10 cellular contexts compared by ENCODE assay signal in genomic region chr4:108360857-108361820, GRCh38.
DNase-seq lines count a peak whose midpoint lies in the region; ATAC-seq and TF ChIP-seq lines count a peak whose summit lies in the region.
"Had no signal": no experiment of that assay in that cellular context is flagged by ENCODE, and none has a peak within 500 bp of the region (broad histone marks: within the 10 kb centered on the region; RNA-seq: fewer than 3 reads in every experiment).

No MANE protein-coding gene starts in this region.

- no peak overlapping the region for H3K27ac Mint-ChIP-seq in stimulated activated effector memory CD8-positive, alpha-beta T cell treated with anti-CD3 and anti-CD28 coated beads, Interleukin-12 subunit alpha, Interleukin-12 subunit beta, amount 100 ng/mL, for 72 hours
- H3K27ac Mint-ChIP-seq in glutamatergic neuron (ENCODE audit: unreplicated experiment), result no peak overlapping the region
- no peak overlapping the region for H3K27ac Mint-ChIP-seq in activated CD4-positive, alpha-beta memory T cell treated with anti-CD3 and anti-CD28 coated beads, Interleukin-2, amount 10 ng/mL, durations not matched to agents 7 days and 5 days
- H3K27ac Mint-ChIP-seq: immature natural killer cell had no signal

- H3K9me3 ChIP-seq in HUES64 (ENCODE audit: insufficient read depth, low read depth, low read length) (no peaks in the 10 kb centered on the region), mesodermal cell (ENCODE audit: control insufficient read depth, low read length) (no peaks in the 10 kb centered on the region)

- H3K4me1 ChIP-seq in HUES64 (ENCODE audit: insufficient read depth, low read length) (peaks cover 20% of the 10 kb centered on the region), mesodermal cell (ENCODE audit: control insufficient read depth, insufficient read depth, low read length, poor library complexity, severe bottlenecking) (peaks cover 34% of the 10 kb centered on the region)

- H3K4me3 Mint-ChIP-seq in stimulated activated effector memory CD8-positive, alpha-beta T cell treated with anti-CD3 and anti-CD28 coated beads, Interleukin-12 subunit alpha, Interleukin-12 subunit beta, amount 100 ng/mL, for 72 hours, result no peak overlapping the region
- no peak overlapping the region for H3K4me3 Mint-ChIP-seq in glutamatergic neuron (ENCODE audit: unreplicated experiment)
- H3K4me3 Mint-ChIP-seq in activated CD4-positive, alpha-beta memory T cell treated with anti-CD3 and anti-CD28 coated beads, Interleukin-2, amount 10 ng/mL, durations not matched to agents 7 days and 5 days, result no peak overlapping the region

- H3K9me3 Mint-ChIP-seq in stimulated activated effector memory CD8-positive, alpha-beta T cell treated with anti-CD3 and anti-CD28 coated beads, Interleukin-12 subunit alpha, Interleukin-12 subunit beta, amount 100 ng/mL, for 72 hours, result no peaks in the 10 kb centered on the region
- no peaks in the 10 kb centered on the region for H3K9me3 Mint-ChIP-seq in glutamatergic neuron (ENCODE audit: unreplicated experiment)
- no peaks in the 10 kb centered on the region for H3K9me3 Mint-ChIP-seq in activated CD4-positive, alpha-beta memory T cell treated with anti-CD3 and anti-CD28 coated beads, Interleukin-2, amount 10 ng/mL, durations not matched to agents 7 days and 5 days
- H3K9me3 Mint-ChIP-seq: immature natural killer cell had no signal

- H3K27me3 Mint-ChIP-seq in glutamatergic neuron (ENCODE audit: unreplicated experiment), result peaks cover 4% of the 10 kb centered on the region
- peaks cover 4% of the 10 kb centered on the region for H3K27me3 Mint-ChIP-seq in activated CD4-positive, alpha-beta memory T cell treated with anti-CD3 and anti-CD28 coated beads, Interleukin-2, amount 10 ng/mL, durations not matched to agents 7 days and 5 days

- WGBS in HUES64, result 77% methylated on average over 12 of the region's 13 CpGs
- WGBS in mesodermal cell (ENCODE audit: insufficient coverage in 2 of 2), 2 experiments, result 59 to 65% methylated on average over 9 to 11 of the region's 13 CpGs

- no peak overlapping the region for H3K4me3 ChIP-seq in HUES64 (ENCODE audit: low read length)
- no peak overlapping the region for H3K4me3 ChIP-seq in brain microvascular endothelial cell (ENCODE audit: low read depth, low read length)
- no peak overlapping the region for H3K4me3 ChIP-seq in mesodermal cell (ENCODE audit: extremely low read depth, insufficient read depth, low read length, poor library complexity, severe bottlenecking)

- H3K4me1 Mint-ChIP-seq in stimulated activated effector memory CD8-positive, alpha-beta T cell treated with anti-CD3 and anti-CD28 coated beads, Interleukin-12 subunit alpha, Interleukin-12 subunit beta, amount 100 ng/mL, for 72 hours, result peaks cover 8% of the 10 kb centered on the region
- peaks cover 5% of the 10 kb centered on the region for H3K4me1 Mint-ChIP-seq in glutamatergic neuron (ENCODE audit: low read depth, unreplicated experiment)
- peaks cover 35% of the 10 kb centered on the region for H3K4me1 Mint-ChIP-seq in activated CD4-positive, alpha-beta memory T cell treated with anti-CD3 and anti-CD28 coated beads, Interleukin-2, amount 10 ng/mL, durations not matched to agents 7 days and 5 days

- CTCF ChIA-PET in activated CD4-positive, alpha-beta memory T cell treated with anti-CD3 and anti-CD28 coated beads, Interleukin-2, amount 10 ng/mL, durations not matched to agents 7 days and 5 days (lab: Charles Lee), result no interaction called here

- H3K27me3 ChIP-seq in HUES64 (ENCODE audit: insufficient read depth, low read length) (no peaks in the 10 kb centered on the region), brain microvascular endothelial cell (replicated peaks) (no peaks in the 10 kb centered on the region)

- ATAC-seq in stimulated activated effector memory CD8-positive, alpha-beta T cell treated with anti-CD3 and anti-CD28 coated beads, Interleukin-12 subunit alpha, Interleukin-12 subunit beta, amount 100 ng/mL, for 72 hours, result no peak

- no peak overlapping the region; the same call in 1 of the 2 replicates for H3K9ac ChIP-seq in HUES64 (ENCODE audit: low read depth, low read length)

- H3K27ac ChIP-seq in C4-2B (peak overlapping the region; percentile 79), HUES64 (ENCODE audit: low read depth, low read length) (peak overlapping the region; percentile 14), brain microvascular endothelial cell (peak overlapping the region; percentile 42), mesodermal cell (ENCODE audit: low read depth, low read length, severe bottlenecking) (peak overlapping the region; percentile 93)

- in situ Hi-C loops in brain microvascular endothelial cell (cut with HindIII; ENCODE audit: low pct_ligation_motif_present, low sequenced_read_pairs), result no loop called here

- TF ChIP-seq CTCF in C4-2B (conservative IDR thresholded peaks at IDR 0.05) (no peak), brain microvascular endothelial cell (IDR thresholded peaks at IDR 0.05; ENCODE audit: low read depth, low read length, missing control alignments) (no peak), glutamatergic neuron (IDR thresholded peaks at IDR 0.05; ENCODE audit: partially characterized antibody, unreplicated experiment) (no peak)

- H3K36me3 Mint-ChIP-seq in stimulated activated effector memory CD8-positive, alpha-beta T cell treated with anti-CD3 and anti-CD28 coated beads, Interleukin-12 subunit alpha, Interleukin-12 subunit beta, amount 100 ng/mL, for 72 hours, result no peaks in the 10 kb centered on the region
- no peaks in the 10 kb centered on the region for H3K36me3 Mint-ChIP-seq in glutamatergic neuron (ENCODE audit: unreplicated experiment)
- no peaks in the 10 kb centered on the region for H3K36me3 Mint-ChIP-seq in activated CD4-positive, alpha-beta memory T cell treated with anti-CD3 and anti-CD28 coated beads, Interleukin-2, amount 10 ng/mL, durations not matched to agents 7 days and 5 days (ENCODE audit: low read depth)
- H3K36me3 Mint-ChIP-seq: immature natural killer cell had no signal

- DNase-seq in brain microvascular endothelial cell (peak; percentile 77), NCI-H82 (lab: John Stamatoyannopoulos, UW) (no peak), glutamatergic neuron (no peak)
- no peak for DNase-seq in stimulated activated effector memory CD8-positive, alpha-beta T cell treated with anti-CD3 and anti-CD28 coated beads, Interleukin-12 subunit alpha, Interleukin-12 subunit beta, amount 100 ng/mL, for 72 hours (ENCODE audit: low spot score in 2 of 2)
- DNase-seq in activated CD4-positive, alpha-beta memory T cell treated with anti-CD3 and anti-CD28 coated beads, Interleukin-2, amount 10 ng/mL, durations not matched to agents 7 days and 5 days, result no peak
- DNase-seq: immature natural killer cell, NCI-H526 had no signal

- H3K36me3 ChIP-seq in HUES64 (ENCODE audit: insufficient read depth, low read length), result no peaks in the 10 kb centered on the region
- no peaks in the 10 kb centered on the region for H3K36me3 ChIP-seq in brain microvascular endothelial cell (replicated peaks)
- H3K36me3 ChIP-seq in mesodermal cell (ENCODE audit: control insufficient read depth, insufficient read depth, low read length), result no peaks in the 10 kb centered on the region

- POLR2A ChIA-PET in activated CD4-positive, alpha-beta memory T cell treated with anti-CD3 and anti-CD28 coated beads, Interleukin-2, amount 10 ng/mL, durations not matched to agents 7 days and 5 days (lab: Charles Lee), result no interaction called here

Comparison
In these comparisons a context has a peak if more than half of its experiments do, and no peak if none do; other contexts are left out.
1. H3K27ac ChIP-seq: peak in every context shown above with its lines; median percentile 93 in mesodermal cell; 79 in C4-2B; 42 in brain microvascular endothelial cell; 14 in HUES64.